ENCODE assay signal across 24 cellular contexts in genomic region chr1:46030074-46030870, GRCh38.
A peak's percentile ranks its signal among the peaks of the same experiment; 100 is the strongest.
DNase-seq lines count a peak whose midpoint lies in the region; ATAC-seq, FAIRE-seq and TF ChIP-seq lines count a peak whose summit lies in the region.
"Had no signal": no experiment of that assay in that cellular context is flagged by ENCODE, and none has a peak within 500 bp of the region (broad histone marks: within the 10 kb centered on the region; RNA-seq: fewer than 3 reads in every experiment).

No MANE protein-coding gene starts in this region.

- no peak for DNase-seq in CD4-positive, CD25-positive, alpha-beta regulatory T cell
- DNase-seq in DMS79 treated with DMSO at 0.1 percent for 48 hours (lab: John Stamatoyannopoulos, UW) (peak; percentile 27), K562 (ENCODE audit: extremely low read depth in 1 of 4, low spot score in 3 of 4) (no peak), neural crest cell (ENCODE audit: low read depth, low spot score) (no peak), activated gamma-delta T cell (lab: John Stamatoyannopoulos, UW) (no peak), RKO (ENCODE audit: low spot score) (no peak)
- DNase-seq: C1 segment of cervical spinal cord; CD8-positive, alpha-beta memory T cell; DMS 273 treated with DMSO at 0.1 percent for 48 hours; GOT3; KG1; MG63; NCI-H1105 treated with DMSO at 0.1 percent for 48 hours; NCI-H146; NCI-H1930; NCI-H2107; NCI-H524; NCI-H774; SJCRH30 had no signal

- H2AFZ ChIP-seq in K562 (ENCODE audit: low read depth, low read length), result no peak overlapping the region

- H3K9me3 ChIP-seq in CD4-positive, CD25-positive, alpha-beta regulatory T cell (ENCODE audit: control insufficient read depth in 2 of 2, low read length in 2 of 2), result no peaks in the 10 kb centered on the region
- no peaks in the 10 kb centered on the region for H3K9me3 ChIP-seq in K562 (replicated peaks; ENCODE audit: control insufficient read depth, insufficient read depth, low read depth, low read length)
- H3K9me3 ChIP-seq: A549, MG63, SJCRH30 had no signal

- TF ChIP-seq CTCF in K562 (IDR thresholded peaks at IDR 0.05 in 2 of 3, conservative IDR thresholded peaks at IDR 0.05 in 1 of 3; ENCODE audit: insufficient read depth in 2 of 3, low read depth in 1 of 3, low read length in 3 of 3) (no peak), neural crest cell (conservative IDR thresholded peaks at IDR 0.05) (no peak)

- no TSS peak for BruUV-seq in K562 (replicated peaks; lab: Mats Ljungman, UMichigan)

- no peaks in the 10 kb centered on the region for H3K9me3 Mint-ChIP-seq in CD4-positive, CD25-positive, alpha-beta regulatory T cell
- no peaks in the 10 kb centered on the region for H3K9me3 Mint-ChIP-seq in neural crest cell
- H3K9me3 Mint-ChIP-seq: CD8-positive, alpha-beta memory T cell had no signal

- intact Hi-C loops in K562 (cut with micrococcal nuclease), result no loop called here

- H3K27ac ChIP-seq in CD4-positive, CD25-positive, alpha-beta regulatory T cell (ENCODE audit: insufficient read depth, low read length, poor library complexity, severe bottlenecking), result no peak overlapping the region
- H3K27ac ChIP-seq in K562 (ENCODE audit: extremely low read depth, low read depth, low read length), result no peak overlapping the region
- H3K27ac ChIP-seq: A549, SJCRH30 had no signal

- TF ChIP-seq EP300 in K562 (IDR thresholded peaks at IDR 0.05; ENCODE audit: low read length), result no peak

- H3K9ac ChIP-seq in K562 (ENCODE audit: insufficient read depth in 1 of 2, low read depth in 2 of 2, low read length in 2 of 2), result no peak overlapping the region

- CTCF ChIA-PET in K562 (lab: Yijun Ruan, JAX; ENCODE audit: low intra/inter-chr PET ratio), result no interaction called here

- peaks cover 9% of the 10 kb centered on the region for H3K36me3 Mint-ChIP-seq in CD4-positive, CD25-positive, alpha-beta regulatory T cell
- H3K36me3 Mint-ChIP-seq in neural crest cell (ENCODE audit: low read depth), result peaks cover 13% of the 10 kb centered on the region

- FAIRE-seq in K562 (lab: Jason Lieb, UNC), result no peak
- FAIRE-seq: A549, RCC 7860 had no signal

- TF ChIP-seq POLR2A in K562 (conservative IDR thresholded peaks at IDR 0.05), result no peak

- no peak for ATAC-seq in CD4-positive, CD25-positive, alpha-beta regulatory T cell (ENCODE audit: low read depth in 2 of 2)
- no peak for ATAC-seq in K562
- ATAC-seq in HG03442 (IDR thresholded peaks at IDR 0.05; ENCODE audit: unreplicated experiment), result no peak
- ATAC-seq in HG03457 (IDR thresholded peaks at IDR 0.05; ENCODE audit: unreplicated experiment), result no peak
- ATAC-seq: A549, SK-N-SH treated with all-trans-retinoic acid at 6 μM for 48 hours had no signal

- no peaks in the 10 kb centered on the region for H3K79me2 ChIP-seq in K562 (ENCODE audit: control insufficient read depth, insufficient read depth, low read length)

- no peak overlapping the region for H3K4me2 ChIP-seq in K562 (ENCODE audit: insufficient read depth, low read length)
- H3K4me2 ChIP-seq: A549 had no signal

- no peak overlapping the region for H3K4me3 ChIP-seq in CD4-positive, CD25-positive, alpha-beta regulatory T cell (ENCODE audit: low read depth, low read length)
- H3K4me3 ChIP-seq in K562, result no peak overlapping the region
- H3K4me3 ChIP-seq: A549, MG63, SJCRH30 had no signal

- no peaks in the 10 kb centered on the region for H3K27me3 ChIP-seq in CD4-positive, CD25-positive, alpha-beta regulatory T cell (ENCODE audit: control insufficient read depth, insufficient read depth, low read length)
- no peaks in the 10 kb centered on the region for H3K27me3 ChIP-seq in K562 (ENCODE audit: control insufficient read depth in 2 of 2, insufficient read depth in 2 of 2, low read length in 2 of 2)
- H3K27me3 ChIP-seq: MG63, SJCRH30 had no signal

- TF ChIP-seq RAD21 in K562 (CRISPR knock-in tag; conservative IDR thresholded peaks at IDR 0.05 in 1 of 2, IDR thresholded peaks at IDR 0.05 in 1 of 2), result no peak

- H3K27ac Mint-ChIP-seq in CD4-positive, CD25-positive, alpha-beta regulatory T cell, result peak overlapping the region in 2 of 3 donors; percentile 68 to 71
- peak overlapping the region; percentile 50 for H3K27ac Mint-ChIP-seq in neural crest cell (ENCODE audit: unreplicated experiment)

- POLR2A ChIA-PET in K562 (lab: Yijun Ruan, JAX), result interaction anchor here (0.9 to 1.0 kb wide), 3 partner anchors 9 to 145 kb away, joined by 3 to 4 read pairs (median 3); partner anchors contain the start of gene TSPAN1

- no peaks in the 10 kb centered on the region for H3K4me1 Mint-ChIP-seq in CD4-positive, CD25-positive, alpha-beta regulatory T cell
- H3K4me1 Mint-ChIP-seq in neural crest cell, result peaks cover 10% of the 10 kb centered on the region
- H3K4me1 Mint-ChIP-seq: CD8-positive, alpha-beta memory T cell had no signal

- H3K4me3 Mint-ChIP-seq in CD4-positive, CD25-positive, alpha-beta regulatory T cell, result no peak overlapping the region
- H3K4me3 Mint-ChIP-seq in neural crest cell, result peak overlapping the region; percentile 61
- H3K4me3 Mint-ChIP-seq: CD8-positive, alpha-beta memory T cell had no signal

- H3K36me3 ChIP-seq in CD4-positive, CD25-positive, alpha-beta regulatory T cell (ENCODE audit: control insufficient read depth, insufficient read depth, low read length), result no peaks in the 10 kb centered on the region
- H3K36me3 ChIP-seq in K562 (ENCODE audit: control insufficient read depth, insufficient read depth, low read length), result peaks cover 56% of the 10 kb centered on the region; the same call in 2 of the 3 replicates
- H3K36me3 ChIP-seq: MG63 had no signal

- H3K27me3 Mint-ChIP-seq in CD4-positive, CD25-positive, alpha-beta regulatory T cell, result no peaks in the 10 kb centered on the region
- peaks cover 10% of the 10 kb centered on the region for H3K27me3 Mint-ChIP-seq in neural crest cell (ENCODE audit: low read depth)
- H3K27me3 Mint-ChIP-seq: CD8-positive, alpha-beta memory T cell had no signal

- 96% methylated on average over 18 of the region's 18 CpGs for WGBS in K562 (ENCODE audit: insufficient coverage, low coverage, missing lambda C conversion rate)

- no peaks in the 10 kb centered on the region for H3K9me1 ChIP-seq in K562 (ENCODE audit: control insufficient read depth, insufficient read depth, low read length)

- no peaks in the 10 kb centered on the region for H4K20me1 ChIP-seq in K562 (replicated peaks; ENCODE audit: control insufficient read depth, insufficient read depth, low read length)

- in situ Hi-C loops in K562 (cut with MboI), result no loop called here

- no peaks in the 10 kb centered on the region for H3K4me1 ChIP-seq in CD4-positive, CD25-positive, alpha-beta regulatory T cell (ENCODE audit: control insufficient read depth, insufficient read depth, low read length, poor library complexity, severe bottlenecking)
- peaks cover 3 to 10% of the 10 kb centered on the region in 2 experiments; a peak in 3 of 5 replicates for H3K4me1 ChIP-seq in K562 (replicated peaks in 1 of 2; ENCODE audit: control insufficient read depth in 2 of 2, insufficient read depth in 2 of 2, low read length in 2 of 2)
- H3K4me1 ChIP-seq: A549, SJCRH30 had no signal

TF ChIP-seq in K562, 482 proteins besides CTCF, POLR2A, EP300 and RAD21:
- TF ChIP-seq RBM22 (IDR thresholded peaks at IDR 0.05; ENCODE audit: low read depth, low read length, poor library complexity, severe bottlenecking) (peak; percentile 41), MBD1 (CRISPR knock-in tag; IDR thresholded peaks at IDR 0.05) (no peak)
